Comparison of ENCODE assay signal across 18 cellular contexts in genomic region chr6:18119236-18119635, GRCh38. TPM values are rescaled to one million over a fixed set of nuclear protein-coding genes. Genes with fewer than 3 reads are reported as not detected.
DNase-seq lines count a peak whose midpoint lies in the region; ATAC-seq and TF ChIP-seq lines count a peak whose summit lies in the region.
"Had no signal": no experiment of that assay in that cellular context is flagged by ENCODE, and none has a peak within 500 bp of the region (broad histone marks: within the 10 kb centered on the region; RNA-seq: fewer than 3 reads in every experiment).

No MANE protein-coding gene starts in this region.

- DNase-seq in DMS 273 (lab: John Stamatoyannopoulos, UW; ENCODE audit: unreplicated experiment) = peak; percentile 7
- no peak for DNase-seq in DMS 273 treated with DMSO at 0.1 percent for 48 hours (lab: John Stamatoyannopoulos, UW)
- DNase-seq in foreskin keratinocyte = peak; percentile 64 to 67
- peak in 1 of 3 donors; percentile 73 for DNase-seq in mucosa of descending colon
- no peak for DNase-seq in type B pancreatic cell (ENCODE audit: extremely low spot score, unreplicated experiment)
- no peak for DNase-seq in GM10266 (ENCODE audit: extremely low spot score)
- DNase-seq in amniotic stem cell (lab: John Stamatoyannopoulos, UW) = no peak
- DNase-seq in NCI-H226 = no peak
- DNase-seq: AML-193; CD4-positive, alpha-beta T cell; DMS79 treated with DMSO at 0.1 percent for 48 hours; GF-D8; H9 had no signal

- ATAC-seq in foreskin keratinocyte (peak; percentile 23), mucosa of descending colon (peak; percentile 80)
- ATAC-seq: A549, GM12878 had no signal

- H3K27ac ChIP-seq in foreskin keratinocyte = no peak overlapping the region
- H3K27ac ChIP-seq: 22Rv1, A549, C4-2B had no signal

- H3K4me3 ChIP-seq in mucosa of descending colon = no peak overlapping the region
- H3K4me3 ChIP-seq: A549, GM12878 had no signal

- TF ChIP-seq CTCF in foreskin keratinocyte (conservative IDR thresholded peaks at IDR 0.05) (no peak), mucosa of descending colon (IDR thresholded peaks at IDR 0.05) (no peak), type B pancreatic cell (conservative IDR thresholded peaks at IDR 0.05) (no peak), GM10266 (IDR thresholded peaks at IDR 0.05; ENCODE audit: control insufficient read depth, insufficient read depth, low read depth, missing control alignments) (no peak)

- H3K4me1 ChIP-seq in foreskin keratinocyte (peaks cover 5% of the 10 kb centered on the region), mucosa of descending colon (ENCODE audit: low read depth) (peaks cover 16% of the 10 kb centered on the region)

- no peaks in the 10 kb centered on the region for H3K9me3 ChIP-seq in mucosa of descending colon
- H3K9me3 ChIP-seq: Caco-2 had no signal

- no peaks in the 10 kb centered on the region for H3K27me3 Mint-ChIP-seq in type B pancreatic cell

- peak overlapping the region; percentile 21 for H3K27ac Mint-ChIP-seq in type B pancreatic cell
- H3K27ac Mint-ChIP-seq: CD4-positive, alpha-beta T cell; H9 had no signal

- H3K36me3 ChIP-seq in mucosa of descending colon (ENCODE audit: low read depth) = no peaks in the 10 kb centered on the region

- no peaks in the 10 kb centered on the region for H3K9me3 Mint-ChIP-seq in type B pancreatic cell
- H3K9me3 Mint-ChIP-seq: CD4-positive, alpha-beta T cell; H9 had no signal

- H3K4me1 Mint-ChIP-seq in type B pancreatic cell (ENCODE audit: unreplicated experiment) = peaks cover 10% of the 10 kb centered on the region

- intact Hi-C loops in mucosa of descending colon (cut with DNase I, micrococcal nuclease) = no loop called here

- no peaks in the 10 kb centered on the region for H3K27me3 ChIP-seq in foreskin keratinocyte

- H3K4me3 Mint-ChIP-seq in type B pancreatic cell = no peak overlapping the region
- H3K4me3 Mint-ChIP-seq: CD4-positive, alpha-beta T cell; H9 had no signal

- H3K36me3 Mint-ChIP-seq in type B pancreatic cell = no peaks in the 10 kb centered on the region

RNA-seq across cellular contexts. Expression of gene NHLRC1, which starts 3.2 kb away (rescaled TPM):
- 1.7 and 2.1 TPM in 2 replicates for total RNA-seq in foreskin keratinocyte
- 1.5 and 1.6 TPM in 2 replicates for polyA plus RNA-seq in foreskin keratinocyte
- 1 to 10 TPM; 1.8 to 3.6 (median 2.3) TPM for total RNA-seq in mucosa of descending colon
- 1.1 and 3.5 TPM in 2 replicates for total RNA-seq in type B pancreatic cell (ENCODE audit: low replicate concordance)

RNA-seq across cellular contexts. Expression of gene TPMT, which starts 35.6 kb away (rescaled TPM):
- total RNA-seq in foreskin keratinocyte = 18.7 and 20.8 TPM in 2 replicates
- 14.2 and 15.7 TPM in 2 replicates for polyA plus RNA-seq in foreskin keratinocyte
- 10 to 100 TPM; 28.7 to 68.8 (median 50.5) TPM for total RNA-seq in mucosa of descending colon
- 12.8 and 19.2 TPM in 2 replicates for total RNA-seq in type B pancreatic cell (ENCODE audit: low replicate concordance)

RNA-seq across cellular contexts. Expression of gene KDM1B, which starts 36.0 kb away (rescaled TPM):
- total RNA-seq in foreskin keratinocyte (31.3 and 32.8 TPM in 2 replicates), mucosa of descending colon (10 to 100 TPM; 34.6 to 47.4 (median 37.6) TPM), type B pancreatic cell (ENCODE audit: low replicate concordance) (20.7 and 22.4 TPM in 2 replicates)
- 6.8 and 8.6 TPM in 2 replicates for polyA plus RNA-seq in foreskin keratinocyte

Comparison
In these comparisons a context has a peak if more than half of its experiments do, and no peak if none do; other contexts are left out.
1. DNase-seq: peak in DMS 273 (single experiment) and foreskin keratinocyte (2 of 2); none in DMS 273 treated with DMSO at 0.1 percent for 48 hours (single experiment), type B pancreatic cell (single experiment), GM10266 (single experiment), amniotic stem cell (single experiment) and NCI-H226 (single experiment).